Comparison of ENCODE assay signal across 8 cellular contexts in genomic region chr3:48186993-48187578, GRCh38. TPM values are rescaled to one million over a fixed set of nuclear protein-coding genes. Genes with fewer than 3 reads are reported as not detected.
DNase-seq lines count a peak whose midpoint lies in the region; ATAC-seq and TF ChIP-seq lines count a peak whose summit lies in the region.

No MANE protein-coding gene starts in this region.

- DNase-seq in activated T-cell treated with anti-CD3 and anti-CD28 coated beads, Interleukin-2, amount 50 U/mL, for 72 hours = no peak
- no peak for DNase-seq in activated T-cell treated with anti-CD3 and anti-CD28 coated beads for 4 hours
- DNase-seq in activated naive CD8-positive, alpha-beta T cell treated with anti-CD3 and anti-CD28 coated beads, Interleukin-2, amount 50 U/mL, for 24 hours = no peak
- no peak for DNase-seq in left lung
- no peak for DNase-seq in transverse colon

- H3K27ac Mint-ChIP-seq in activated T-cell treated with anti-CD3 and anti-CD28 coated beads, Interleukin-2, amount 50 U/mL, for 72 hours = peak overlapping the region; percentile 67
- H3K27ac Mint-ChIP-seq in activated naive CD8-positive, alpha-beta T cell treated with anti-CD3 and anti-CD28 coated beads, Interleukin-2, amount 50 U/mL, for 24 hours = peak overlapping the region; percentile 86

- H3K4me1 ChIP-seq in left lung (peaks cover 10 to 18% of the 10 kb centered on the region in 2 donors), transverse colon (peaks cover 0 to 26% (median 16%) of the 10 kb centered on the region in 4 donors)

- H3K27me3 Mint-ChIP-seq in activated T-cell treated with anti-CD3 and anti-CD28 coated beads, Interleukin-2, amount 50 U/mL, for 72 hours (ENCODE audit: low read depth) = no peaks in the 10 kb centered on the region
- peaks cover 6% of the 10 kb centered on the region for H3K27me3 Mint-ChIP-seq in activated naive CD8-positive, alpha-beta T cell treated with anti-CD3 and anti-CD28 coated beads, Interleukin-2, amount 50 U/mL, for 24 hours

- intact Hi-C loops in left lung (cut with DNase I) (no loop called here), transverse colon (cut with DNase I; ENCODE audit: low total_unique reads) (no loop called here)

- H3K27me3 ChIP-seq in left lung (no peaks in the 10 kb centered on the region), transverse colon (no peaks in the 10 kb centered on the region)

- H3K36me3 Mint-ChIP-seq in activated T-cell treated with anti-CD3 and anti-CD28 coated beads, Interleukin-2, amount 50 U/mL, for 72 hours (ENCODE audit: insufficient read depth in 2 of 2) = peaks cover 13 to 46% of the 10 kb centered on the region in 2 donors
- H3K36me3 Mint-ChIP-seq in activated naive CD8-positive, alpha-beta T cell treated with anti-CD3 and anti-CD28 coated beads, Interleukin-2, amount 50 U/mL, for 24 hours (ENCODE audit: low read depth) = peaks cover 55% of the 10 kb centered on the region

- TF ChIP-seq CTCF in left lung (IDR thresholded peaks at IDR 0.05) = no peak
- TF ChIP-seq CTCF in transverse colon (IDR thresholded peaks at IDR 0.05) = no peak

- no peaks in the 10 kb centered on the region for H3K9me3 Mint-ChIP-seq in activated T-cell treated with anti-CD3 and anti-CD28 coated beads, Interleukin-2, amount 50 U/mL, for 72 hours
- H3K9me3 Mint-ChIP-seq in activated naive CD8-positive, alpha-beta T cell treated with anti-CD3 and anti-CD28 coated beads, Interleukin-2, amount 50 U/mL, for 24 hours = no peaks in the 10 kb centered on the region

- WGBS in transverse colon (ENCODE audit: low coverage in 1 of 2), 2 donors = 7 to 14% methylated on average over 5 to 14 of the region's 14 CpGs

- H3K4me3 Mint-ChIP-seq in activated T-cell treated with anti-CD3 and anti-CD28 coated beads, Interleukin-2, amount 50 U/mL, for 72 hours = peak overlapping the region; percentile 88 to 93
- peak overlapping the region; percentile 92 for H3K4me3 Mint-ChIP-seq in activated naive CD8-positive, alpha-beta T cell treated with anti-CD3 and anti-CD28 coated beads, Interleukin-2, amount 50 U/mL, for 24 hours

- H3K4me3 ChIP-seq in left lung (peak overlapping the region; percentile 79 to 85), transverse colon (peak overlapping the region; percentile 56 to 83 (median 70))

- no peak for TF ChIP-seq EP300 in transverse colon (IDR thresholded peaks at IDR 0.05; ENCODE audit: low read depth)

- in situ Hi-C loops in transverse colon (cut with MboI; ENCODE audit: low pct_ligation_motif_present in 1 of 4, low pct_unique_long_range_greater_than_20kb in 1 of 4, low sequenced_read_pairs in 3 of 4) = no loop called here

- H3K36me3 ChIP-seq in left lung = peaks cover 0 to 7% of the 10 kb centered on the region in 2 donors
- H3K36me3 ChIP-seq in transverse colon = no peaks in the 10 kb centered on the region

- ATAC-seq in activated T-cell treated with anti-CD3 and anti-CD28 coated beads, Interleukin-2, amount 50 U/mL, for 72 hours (replicated peaks in 1 of 2) = no peak
- ATAC-seq in activated naive CD8-positive, alpha-beta T cell treated with anti-CD3 and anti-CD28 coated beads, Interleukin-2, amount 50 U/mL, for 24 hours = no peak
- ATAC-seq in left lung (no peak), GM19397 (IDR thresholded peaks at IDR 0.05; ENCODE audit: unreplicated experiment) (no peak), HG02970 (IDR thresholded peaks at IDR 0.05; ENCODE audit: low FRiP score, unreplicated experiment) (no peak), GM21528 (IDR thresholded peaks at IDR 0.05; ENCODE audit: low FRiP score, unreplicated experiment) (no peak)

- H3K4me1 Mint-ChIP-seq in activated T-cell treated with anti-CD3 and anti-CD28 coated beads, Interleukin-2, amount 50 U/mL, for 72 hours (ENCODE audit: low read depth) = peaks cover 25% of the 10 kb centered on the region
- peaks cover 21% of the 10 kb centered on the region for H3K4me1 Mint-ChIP-seq in activated naive CD8-positive, alpha-beta T cell treated with anti-CD3 and anti-CD28 coated beads, Interleukin-2, amount 50 U/mL, for 24 hours

- H3K9me3 ChIP-seq in left lung = no peaks in the 10 kb centered on the region
- no peaks in the 10 kb centered on the region for H3K9me3 ChIP-seq in transverse colon

- no peak for TF ChIP-seq POLR2A in transverse colon (IDR thresholded peaks at IDR 0.05)

- H3K27ac ChIP-seq in left lung (no peak overlapping the region), transverse colon (peak overlapping the region; percentile 63 to 88 (median 84))

RNA-seq across cellular contexts. Expression of gene CDC25A, which starts 1.1 kb away (rescaled TPM):
- total RNA-seq in activated T-cell treated with anti-CD3 and anti-CD28 coated beads, Interleukin-2, amount 50 U/mL, for 72 hours = 10 to 100 TPM; 27.8 to 31.6 TPM
- 1 to 10 TPM; 2.8 to 4.7 TPM for total RNA-seq in left lung
- 1 to 10 TPM; 1.7 to 7.6 (median 4.8) TPM for total RNA-seq in transverse colon

RNA-seq across cellular contexts. Expression of gene CAMP, which starts 36.2 kb away (rescaled TPM):
- not detected for total RNA-seq in activated T-cell treated with anti-CD3 and anti-CD28 coated beads, Interleukin-2, amount 50 U/mL, for 72 hours
- 1 to 10 TPM in 1 of 2 donors, under 1 TPM in 1; 0.93 to 1.4 TPM for total RNA-seq in left lung
- total RNA-seq in transverse colon = not detected

RNA-seq across cellular contexts. Expression of gene ZNF589, which starts 53.8 kb away (rescaled TPM):
- 10 to 100 TPM; 26.0 to 39.7 TPM for total RNA-seq in activated T-cell treated with anti-CD3 and anti-CD28 coated beads, Interleukin-2, amount 50 U/mL, for 72 hours
- total RNA-seq in left lung = 10 to 100 TPM in 1 of 2 donors, 1 to 10 TPM in 1; 9.0 to 17.5 TPM
- total RNA-seq in transverse colon = 1 to 10 TPM; 1.9 to 9.1 (median 5.8) TPM

Comparison
In these comparisons a context has a peak if more than half of its experiments do, and no peak if none do; other contexts are left out.
1. H3K27ac ChIP-seq: peak in transverse colon (4 of 4); none in left lung (0 of 2).